ENCODE assay signal across 19 cellular contexts in the genomic region with DNA sequence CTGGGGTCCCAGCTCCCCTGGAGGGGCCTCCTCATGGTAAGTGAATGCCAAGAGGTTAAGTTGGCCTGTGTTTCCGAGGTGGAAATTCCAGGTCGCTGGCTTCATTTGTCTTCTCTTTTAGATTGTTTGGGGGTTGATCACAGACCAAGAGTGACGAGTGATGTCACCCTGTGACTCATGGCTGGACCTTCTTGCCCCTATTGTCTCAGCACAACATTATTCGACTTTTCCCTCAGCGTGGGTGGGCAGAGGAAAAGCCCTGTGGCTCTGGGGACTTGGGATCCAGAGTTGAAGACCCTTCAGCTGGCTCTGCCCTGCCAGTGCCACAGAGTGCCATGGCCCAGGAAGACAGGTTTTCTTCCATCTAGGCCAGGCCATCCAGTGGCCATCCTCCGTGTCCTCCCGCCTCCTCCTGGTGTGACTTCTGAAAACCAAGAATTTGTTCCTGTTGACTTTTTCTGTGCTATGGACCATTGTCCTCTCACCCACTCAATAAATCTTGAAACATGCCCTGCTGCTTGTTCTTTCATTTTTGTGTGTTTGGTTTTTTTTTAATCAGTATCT. TPM values are rescaled to one million over a fixed set of nuclear protein-coding genes. Genes with fewer than 3 reads are reported as not detected.
DNase-seq lines count a peak whose midpoint lies in the region; ATAC-seq and TF ChIP-seq lines count a peak whose summit lies in the region.
"Had no signal": no experiment of that assay in that cellular context is flagged by ENCODE, and none has a peak within 500 bp of the region (broad histone marks: within the 10 kb centered on the region; RNA-seq: fewer than 3 reads in every experiment).

No MANE protein-coding gene starts in this region.

- no peaks in the 10 kb centered on the region for H3F3A ChIP-seq in PC-3 (ENCODE audit: low read length, unreplicated experiment)

- no peak for ATAC-seq in PC-3
- no peak for ATAC-seq in psoas muscle
- ATAC-seq in HG03457 (IDR thresholded peaks at IDR 0.05; ENCODE audit: unreplicated experiment): no peak
- ATAC-seq: body of pancreas; effector memory CD8-positive, alpha-beta T cell; GM12878 had no signal

- peak overlapping the region; percentile 42 for H3K27ac Mint-ChIP-seq in endodermal cell
- H3K27ac Mint-ChIP-seq in CD4-positive, alpha-beta memory T cell: peak overlapping the region in 3 of 7 donors; percentile 3 to 49 (median 3)
- H3K27ac Mint-ChIP-seq: effector memory CD8-positive, alpha-beta T cell had no signal

- H3K9ac ChIP-seq in PC-3 (ENCODE audit: low read length) (no peak overlapping the region), endodermal cell (ENCODE audit: extremely low read depth, low read length, poor library complexity, severe bottlenecking) (no peak overlapping the region)

- peak; percentile 30 for DNase-seq in PC-3
- DNase-seq in endodermal cell: no peak
- DNase-seq in psoas muscle: no peak
- no peak for DNase-seq in dorsolateral prefrontal cortex
- DNase-seq in CD4-positive, alpha-beta memory T cell: no peak
- DNase-seq: activated CD4-positive, alpha-beta T cell treated with anti-CD3 and anti-CD28 coated beads for 1 hour; activated T-cell treated with anti-CD3 and anti-CD28 coated beads, Interleukin-2, amount 50 U/mL, for 48 hours; BE2C; body of pancreas; DND-41; effector memory CD8-positive, alpha-beta T cell; NCI-H1092 treated with DMSO at 0.1 percent for 48 hours; NCI-H446; SW 1271; transverse colon had no signal

- H3K4me1 Mint-ChIP-seq in endodermal cell: peaks cover 16% of the 10 kb centered on the region
- peaks cover 8 to 33% (median 20%) of the 10 kb centered on the region in 4 donors for H3K4me1 Mint-ChIP-seq in CD4-positive, alpha-beta memory T cell

- H3K4me1 ChIP-seq in HEK293 (ENCODE audit: control insufficient read depth, insufficient read depth, low read length) (peaks cover 3% of the 10 kb centered on the region), PC-3 (ENCODE audit: insufficient read depth, low read length) (peaks cover 45% of the 10 kb centered on the region), endodermal cell (ENCODE audit: control insufficient read depth, insufficient read depth, low read length) (peaks cover 14% of the 10 kb centered on the region), psoas muscle (peaks cover 14% of the 10 kb centered on the region)
- H3K4me1 ChIP-seq in CD4-positive, alpha-beta memory T cell (ENCODE audit: insufficient read depth, low read length): peaks cover 21% of the 10 kb centered on the region
- H3K4me1 ChIP-seq: BE2C, prostate gland had no signal

- H3K4me3 Mint-ChIP-seq in endodermal cell: no peak overlapping the region
- peak overlapping the region in 1 of 8 donors; percentile 2 for H3K4me3 Mint-ChIP-seq in CD4-positive, alpha-beta memory T cell
- H3K4me3 Mint-ChIP-seq: effector memory CD8-positive, alpha-beta T cell had no signal

- H3K27ac ChIP-seq in HEK293 (ENCODE audit: extremely low read depth, low read depth, low read length) (no peak overlapping the region), PC-3 (ENCODE audit: low read length) (no peak overlapping the region), endodermal cell (ENCODE audit: low read depth, low read length) (no peak overlapping the region), psoas muscle (peak overlapping the region; percentile 3), dorsolateral prefrontal cortex (no peak overlapping the region)
- H3K27ac ChIP-seq in CD4-positive, alpha-beta memory T cell (ENCODE audit: low read depth, low read length): no peak overlapping the region
- H3K27ac ChIP-seq: body of pancreas, prostate gland, transverse colon had no signal

- no peaks in the 10 kb centered on the region for H3K9me2 ChIP-seq in PC-3 (replicated peaks; ENCODE audit: low read length)

- H3K9me3 Mint-ChIP-seq in endodermal cell: no peaks in the 10 kb centered on the region
- H3K9me3 Mint-ChIP-seq in CD4-positive, alpha-beta memory T cell: no peaks in the 10 kb centered on the region

- H3K79me2 ChIP-seq in PC-3 (ENCODE audit: low read length): peaks cover 15% of the 10 kb centered on the region

- CTCF ChIA-PET in HEK293 (lab: Yijun Ruan, JAX) (interaction anchor here (0.6 to 0.8 kb wide), 2 partner anchors 22 to 594 kb away, joined by 3 read pairs; a partner anchor contains a TSS), PC-3 (lab: Charles Lee) (interaction anchor here (2.7 kb wide), 1 partner anchor 22 kb away, joined by 12 read pairs; a partner anchor contains a TSS)
- CTCF ChIA-PET in CD4-positive, alpha-beta memory T cell (lab: Charles Lee; ENCODE audit: partially characterized antibody): no interaction called here

- no peak overlapping the region for H3K4me2 ChIP-seq in PC-3 (ENCODE audit: low read length)

- H3K9me3 ChIP-seq in HEK293 (ENCODE audit: control insufficient read depth, insufficient read depth, low read depth, low read length) (no peaks in the 10 kb centered on the region), PC-3 (ENCODE audit: low read length) (no peaks in the 10 kb centered on the region), endodermal cell (ENCODE audit: control insufficient read depth, low read length) (no peaks in the 10 kb centered on the region), psoas muscle (no peaks in the 10 kb centered on the region)
- H3K9me3 ChIP-seq in CD4-positive, alpha-beta memory T cell (ENCODE audit: control insufficient read depth in 1 of 2, low read length in 2 of 2): no peaks in the 10 kb centered on the region
- H3K9me3 ChIP-seq: BE2C, body of pancreas, prostate gland, transverse colon had no signal

- H3K27me3 Mint-ChIP-seq in endodermal cell (ENCODE audit: insufficient read depth): no peaks in the 10 kb centered on the region
- no peaks in the 10 kb centered on the region for H3K27me3 Mint-ChIP-seq in CD4-positive, alpha-beta memory T cell
- H3K27me3 Mint-ChIP-seq: effector memory CD8-positive, alpha-beta T cell had no signal

- peaks cover 30% of the 10 kb centered on the region for H3K36me3 Mint-ChIP-seq in endodermal cell (ENCODE audit: low read depth)
- peaks cover 23 to 26% of the 10 kb centered on the region in 2 donors for H3K36me3 Mint-ChIP-seq in CD4-positive, alpha-beta memory T cell

- H3K4me3 ChIP-seq in HEK293 (ENCODE audit: low read depth, low read length) (no peak overlapping the region), PC-3 (ENCODE audit: low read length) (no peak overlapping the region), endodermal cell (ENCODE audit: low read length) (no peak overlapping the region), psoas muscle (no peak overlapping the region), dorsolateral prefrontal cortex (no peak overlapping the region)
- no peak overlapping the region for H3K4me3 ChIP-seq in CD4-positive, alpha-beta memory T cell (ENCODE audit: low read length in 2 of 2)
- H3K4me3 ChIP-seq: body of pancreas, GM12878, prostate gland, transverse colon had no signal

- TF ChIP-seq CTCF in HEK293 (tag by site-specific recombination; IDR thresholded peaks at IDR 0.05) (no peak), PC-3 (conservative IDR thresholded peaks at IDR 0.05; ENCODE audit: low read depth, low read length) (no peak), endodermal cell (conservative IDR thresholded peaks at IDR 0.05) (no peak), psoas muscle (IDR thresholded peaks at IDR 0.05) (no peak), dorsolateral prefrontal cortex (IDR thresholded peaks at IDR 0.05 in 54 of 56, conservative IDR thresholded peaks at IDR 0.05 in 2 of 56; ENCODE audit: low read depth in 1 of 56, partially characterized antibody in 56 of 56) (no peak)

- 53 to 88% methylated on average over 4 to 7 of the region's 7 CpGs for WGBS in endodermal cell (ENCODE audit: insufficient coverage in 1 of 2, insufficient read length in 1 of 2), 2 experiments
- WGBS in psoas muscle, 3 donors: 75 to 83% (median 80%) methylated on average over 7 of the region's 7 CpGs

- no peaks in the 10 kb centered on the region for H4K20me1 ChIP-seq in PC-3 (ENCODE audit: low read length)

- POLR2A ChIA-PET in HEK293 (lab: Yijun Ruan, JAX): no interaction called here
- POLR2A ChIA-PET in PC-3 (lab: Charles Lee; ENCODE audit: unreplicated experiment): interaction anchor here (0.8 kb wide), 1 partner anchor 22 kb away, joined by 5 read pairs; a partner anchor contains a TSS
- POLR2A ChIA-PET in CD4-positive, alpha-beta memory T cell (lab: Charles Lee; ENCODE audit: partially characterized antibody): no interaction called here

- H2AFZ ChIP-seq in PC-3 (ENCODE audit: low read length): no peak overlapping the region

- BruUV-seq in PC-3 (replicated peaks; lab: Mats Ljungman, UMichigan): no TSS peak

- H3K36me3 ChIP-seq in HEK293 (ENCODE audit: control insufficient read depth in 2 of 2, insufficient read depth in 1 of 2, low read length in 2 of 2): peaks cover 0 to 36% of the 10 kb centered on the region in 2 experiments; a peak in 1 of 3 replicates
- no peaks in the 10 kb centered on the region for H3K36me3 ChIP-seq in PC-3 (ENCODE audit: low read depth, low read length)
- H3K36me3 ChIP-seq in endodermal cell (ENCODE audit: control insufficient read depth, insufficient read depth, low read length): peaks cover 23% of the 10 kb centered on the region
- H3K36me3 ChIP-seq in psoas muscle (ENCODE audit: insufficient read depth in 1 of 2, low read depth in 1 of 2): peaks cover 0 to 25% of the 10 kb centered on the region in 2 donors
- peaks cover 12% of the 10 kb centered on the region for H3K36me3 ChIP-seq in CD4-positive, alpha-beta memory T cell (ENCODE audit: insufficient read depth, low read length)
- H3K36me3 ChIP-seq: prostate gland had no signal

- intact Hi-C loops in PC-3 (cut with micrococcal nuclease) (no loop called here), psoas muscle (cut with DNase I) (no loop called here), dorsolateral prefrontal cortex (cut with DNase I) (no loop called here)
- intact Hi-C loops in CD4-positive, alpha-beta memory T cell (cut with micrococcal nuclease): no loop called here

- H3K27me3 ChIP-seq in PC-3 (ENCODE audit: low read length): no peaks in the 10 kb centered on the region
- no peaks in the 10 kb centered on the region for H3K27me3 ChIP-seq in endodermal cell (ENCODE audit: control insufficient read depth, insufficient read depth, low read length, poor library complexity, severe bottlenecking)
- H3K27me3 ChIP-seq in psoas muscle (ENCODE audit: insufficient read depth in 3 of 3, low read length in 2 of 3): no peaks in the 10 kb centered on the region
- no peaks in the 10 kb centered on the region for H3K27me3 ChIP-seq in dorsolateral prefrontal cortex
- no peaks in the 10 kb centered on the region for H3K27me3 ChIP-seq in CD4-positive, alpha-beta memory T cell (ENCODE audit: insufficient read depth, low read length)
- H3K27me3 ChIP-seq: BE2C, body of pancreas, transverse colon had no signal

RNA-seq across cellular contexts. Expression of a gene that starts 15.4 kb away (rescaled TPM):
- 52.0 and 62.0 TPM in 2 replicates for total RNA-seq in PC-3 (2014; rRNA removed)
- total RNA-seq in endodermal cell: 10 to 100 TPM; 36.7 to 45.9 TPM
- 76.2 TPM for polyA plus RNA-seq in endodermal cell (2013, experiment 1 of 2)
- 60.8 TPM for polyA plus RNA-seq in endodermal cell (2013, experiment 2 of 2)
- total RNA-seq in psoas muscle: 10 to 100 TPM in 2 of 4 donors, 1 to 10 TPM in 2; 4.6 to 26.0 (median 14.8) TPM
- polyA plus RNA-seq in psoas muscle: 10 to 100 TPM; 13.3 to 19.4 (median 18.7) TPM
- 10 to 100 TPM in 113 of 120 experiments, 1 to 10 TPM in 7; 8.5 to 42.6 (median 18.6) TPM for total RNA-seq in dorsolateral prefrontal cortex
- total RNA-seq in CD4-positive, alpha-beta memory T cell: 10 to 100 TPM; 46.0 to 49.8 TPM
- polyA plus RNA-seq in CD4-positive, alpha-beta memory T cell: 100 to 1,000 TPM in 1 of 2 donors, 10 to 100 TPM in 1; 43.7 to 109 TPM

RNA-seq across cellular contexts. Expression of a gene that starts 22.1 kb away (rescaled TPM):
- total RNA-seq in PC-3 (2014; rRNA removed) (28.0 and 30.4 TPM in 2 replicates), endodermal cell (10 to 100 TPM; 38.3 to 45.5 TPM), psoas muscle (10 to 100 TPM; 17.3 to 24.6 (median 18.8) TPM), dorsolateral prefrontal cortex (10 to 100 TPM; 40.2 to 59.9 (median 49.0) TPM)
- 24.1 TPM for polyA plus RNA-seq in endodermal cell (2013, experiment 1 of 2)
- polyA plus RNA-seq in endodermal cell (2013, experiment 2 of 2): 25.3 TPM
- polyA plus RNA-seq in psoas muscle: 10 to 100 TPM in 2 of 3 donors, 1 to 10 TPM in 1; 7.5 to 27.3 (median 11.3) TPM
- 10 to 100 TPM; 54.8 to 57.4 TPM for total RNA-seq in CD4-positive, alpha-beta memory T cell
- polyA plus RNA-seq in CD4-positive, alpha-beta memory T cell: 10 to 100 TPM in 1 of 2 donors, 1 to 10 TPM in 1; 9.0 to 15.6 TPM
